ENCODE assay signal across 8 cellular contexts in the genomic region with DNA sequence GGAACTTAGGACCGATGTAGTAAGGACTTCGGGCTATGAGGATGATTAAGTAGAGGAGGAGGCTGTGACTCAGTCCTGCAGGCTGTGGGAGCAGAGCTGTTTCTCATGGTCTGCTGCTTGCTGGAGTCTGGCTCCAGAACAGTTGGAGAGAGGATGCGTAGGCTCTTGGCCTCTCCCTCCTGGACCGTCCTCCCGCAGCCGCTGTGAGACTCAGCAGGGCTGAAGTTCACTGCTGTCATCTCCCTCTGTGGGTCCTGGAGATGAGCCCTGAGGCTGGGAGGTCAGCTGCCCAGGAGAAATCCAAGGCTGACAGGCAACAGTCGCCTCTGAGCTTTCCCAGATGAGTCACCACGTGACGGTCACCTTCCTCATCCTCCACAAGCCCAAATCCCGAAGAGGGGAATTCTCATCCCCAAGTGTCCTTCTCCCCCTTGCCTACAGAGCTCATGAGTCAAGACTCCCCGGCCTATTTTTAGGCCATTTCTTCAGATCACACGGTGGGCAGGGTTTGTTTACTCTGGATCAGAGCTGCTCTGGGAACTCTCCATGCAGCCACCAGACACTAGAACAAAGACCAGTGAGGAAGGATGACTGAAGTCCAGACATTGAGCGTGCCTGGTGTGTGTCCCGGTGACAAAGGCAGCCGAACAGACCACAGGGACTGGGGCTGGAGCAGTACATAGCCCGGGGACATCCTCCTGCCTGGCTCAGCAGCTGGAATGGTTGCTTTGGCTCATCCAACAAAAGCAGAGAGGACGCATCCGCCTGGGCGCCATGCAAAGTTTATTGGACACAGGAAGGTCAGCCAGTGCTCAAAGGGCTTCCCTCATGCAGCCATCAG.
DNase-seq lines count a peak whose midpoint lies in the region; ATAC-seq, FAIRE-seq and TF ChIP-seq lines count a peak whose summit lies in the region.
"Not testable (repeated sequence)": the region's sequence is repeated elsewhere in the genome, so short reads cannot be mapped to it uniquely, and the experiment has no call there.

No MANE protein-coding gene starts in this region.

- CTCF ChIA-PET in endothelial cell of umbilical vein (lab: Charles Lee) = not testable (repeated sequence)

- peak; percentile 72 for DNase-seq in BE2C
- not testable (repeated sequence) for DNase-seq in HTR-8/SVneo (ENCODE audit: insufficient read length, low spot score)
- peak; percentile 66 for DNase-seq in endothelial cell of umbilical vein (ENCODE audit: low read depth, low spot score)
- DNase-seq in left cardiac atrium = peak; percentile 86
- peak; percentile 55 to 98 for DNase-seq in lung microvascular endothelial cell (ENCODE audit: low read depth in 2 of 2)
- DNase-seq in retinal pigment epithelial cell (ENCODE audit: low read depth) = peak; percentile 64

- not testable (repeated sequence) for TF ChIP-seq POLR2A in endothelial cell of umbilical vein (IDR thresholded peaks at IDR 0.05; ENCODE audit: low read depth, low read length)

- not testable (repeated sequence) for H2AFZ ChIP-seq in endothelial cell of umbilical vein (ENCODE audit: low read depth, low read length)

- TF ChIP-seq CTCF in BE2C (IDR thresholded peaks at IDR 0.05; ENCODE audit: low read depth, low read length); WI38 (IDR thresholded peaks at IDR 0.05; ENCODE audit: low read depth, low read length); endothelial cell of umbilical vein (IDR thresholded peaks at IDR 0.05; ENCODE audit: extremely low read depth in 1 of 2, insufficient read depth in 1 of 2, low read depth in 1 of 2, low read length in 2 of 2); retinal pigment epithelial cell (conservative IDR thresholded peaks at IDR 0.05; ENCODE audit: low read depth, low read length): not testable (repeated sequence)

- dilution Hi-C loops in endothelial cell of umbilical vein (cut with MboI; ENCODE audit: extremely low pct_ligation_motif_present, low sequenced_read_pairs) = not testable (repeated sequence)

- H3K4me1 ChIP-seq in BE2C; urinary bladder (ENCODE audit: insufficient read depth): not testable (repeated sequence)
- H3K4me1 ChIP-seq in endothelial cell of umbilical vein (ENCODE audit: control insufficient read depth, extremely low read depth, insufficient read depth, low read length) = peaks cover 22% of the 10 kb centered on the region

- not testable (repeated sequence) for H3K4me2 ChIP-seq in endothelial cell of umbilical vein (ENCODE audit: insufficient read depth, low read length)

- FAIRE-seq in HTR-8/SVneo (lab: Jason Lieb, UNC) (peak; percentile 33), endothelial cell of umbilical vein (lab: Jason Lieb, UNC) (peak; percentile 93)

- H3K27ac ChIP-seq in endothelial cell of umbilical vein (ENCODE audit: insufficient read depth, low read depth, low read length) = peak overlapping the region; percentile 18
- peak overlapping the region; percentile 40 for H3K27ac ChIP-seq in urinary bladder (ENCODE audit: low read depth)

- H4K20me1 ChIP-seq in endothelial cell of umbilical vein (replicated peaks; ENCODE audit: control insufficient read depth, extremely low read depth, insufficient read depth, low read length) = not testable (repeated sequence)

- not testable (repeated sequence) for H3K9me1 ChIP-seq in endothelial cell of umbilical vein (replicated peaks; ENCODE audit: control insufficient read depth, extremely low read depth, insufficient read depth, low read length)

- POLR2A ChIA-PET in endothelial cell of umbilical vein (lab: Charles Lee) = not testable (repeated sequence)

- not testable (repeated sequence) for H3K27me3 ChIP-seq in BE2C; endothelial cell of umbilical vein (ENCODE audit: control insufficient read depth in 2 of 2, insufficient read depth in 2 of 2, low read length in 2 of 2)

- H3K9ac ChIP-seq in endothelial cell of umbilical vein (replicated peaks; ENCODE audit: extremely low read depth, insufficient read depth, low read length) = not testable (repeated sequence)

- TSS peak; percentile 32 for BruUV-seq in endothelial cell of umbilical vein (replicated peaks; lab: Mats Ljungman, UMichigan)

- not testable (repeated sequence) for H3K4me3 ChIP-seq in BE2C (ENCODE audit: low read depth, low read length); endothelial cell of umbilical vein (replicated peaks in 1 of 3; ENCODE audit: insufficient read depth in 1 of 3, low read depth in 1 of 3, low read length in 3 of 3); retinal pigment epithelial cell (ENCODE audit: low read length); urinary bladder (ENCODE audit: low read depth, low read length)
- H3K4me3 ChIP-seq in WI38 (ENCODE audit: low read depth, low read length) = 0 out of 2 replicates have a peak overlapping the region, but pooled peaks have one; percentile 17

- intact Hi-C loops in endothelial cell of umbilical vein (cut with micrococcal nuclease) = loop anchor here (10.0 kb wide), 1 partner anchor 51 kb away; no protein-coding TSS in a partner anchor
- intact Hi-C loops in left cardiac atrium (cut with DNase I) = not testable (repeated sequence)

- 20% methylated on average over 19 of the region's 19 CpGs for WGBS in urinary bladder

- H3K79me2 ChIP-seq in endothelial cell of umbilical vein (ENCODE audit: control insufficient read depth, insufficient read depth, low read length) = not testable (repeated sequence)

- H3K36me3 ChIP-seq in BE2C; endothelial cell of umbilical vein (ENCODE audit: control insufficient read depth in 2 of 2, extremely low read depth in 1 of 2, insufficient read depth in 2 of 2, low read length in 2 of 2); urinary bladder (ENCODE audit: insufficient read depth): not testable (repeated sequence)

- ATAC-seq in left cardiac atrium = peak; percentile 84 to 90

- not testable (repeated sequence) for H3K9me3 ChIP-seq in BE2C; endothelial cell of umbilical vein (replicated peaks; ENCODE audit: control insufficient read depth, insufficient read depth, low read length)
